8 cellular contexts compared by ENCODE assay signal in the genomic region with DNA sequence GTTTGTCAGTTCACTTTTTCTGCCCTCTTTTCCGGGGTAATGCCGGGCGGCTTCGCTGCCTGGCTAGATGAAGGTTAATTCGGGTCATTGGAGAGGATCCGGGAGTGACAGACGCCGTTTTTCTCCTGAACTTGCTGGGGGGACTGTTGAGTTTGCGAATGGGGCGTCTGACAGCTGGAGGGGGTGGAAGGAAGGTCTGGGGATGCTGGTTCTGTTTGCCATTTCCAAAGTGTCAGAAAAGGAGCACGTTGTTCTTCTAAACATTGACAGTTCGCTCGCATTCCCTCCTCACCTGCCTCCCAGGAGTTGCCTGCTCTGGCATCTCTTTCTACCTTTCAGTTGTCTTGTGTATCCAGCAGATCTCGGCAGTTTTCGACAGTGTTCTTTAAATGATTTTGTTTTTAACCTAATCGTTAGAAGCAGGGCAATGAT. TPM values are rescaled to one million over a fixed set of nuclear protein-coding genes. Genes with fewer than 3 reads are reported as not detected.
DNase-seq lines count a peak whose midpoint lies in the region; ATAC-seq, FAIRE-seq and TF ChIP-seq lines count a peak whose summit lies in the region.

No MANE protein-coding gene starts in this region.

- H3K27ac Mint-ChIP-seq in activated T-helper 1 cell treated with anti-CD3 and anti-CD28 coated beads, Interleukin-12 subunit alpha, Interleukin-12 subunit beta, Interleukin-2, Interleukin-4 antibody, amounts not matched to agents 30 ng/mL and 10 ng/mL and 1 ng/mL, durations not matched to agents 14 hours and 24 hours and 36 hours = peak overlapping the region; percentile 99

- H3K4me3 ChIP-seq in iPS-11a (ENCODE audit: low read depth, low read length) = peak overlapping the region; percentile 89
- H3K4me3 ChIP-seq in small intestine (ENCODE audit: low read depth in 1 of 2, low read length in 2 of 2) = peak overlapping the region; percentile 72 to 91

- peaks cover 2% of the 10 kb centered on the region for H3K27me3 Mint-ChIP-seq in activated T-helper 1 cell treated with anti-CD3 and anti-CD28 coated beads, Interleukin-12 subunit alpha, Interleukin-12 subunit beta, Interleukin-2, Interleukin-4 antibody, amounts not matched to agents 30 ng/mL and 10 ng/mL and 1 ng/mL, durations not matched to agents 14 hours and 24 hours and 36 hours (ENCODE audit: insufficient read depth)

- intact Hi-C loops in activated T-helper 1 cell treated with anti-CD3 and anti-CD28 coated beads, Interleukin-12 subunit alpha, Interleukin-12 subunit beta, Interleukin-2, Interleukin-4 antibody, amounts not matched to agents 30 ng/mL and 10 ng/mL and 1 ng/mL, durations not matched to agents 14 hours and 24 hours and 36 hours (cut with micrococcal nuclease) = loop anchor here (1.0 to 10.0 kb wide), 11 partner anchors 21 to 1591 kb away; partner anchors contain the start of genes EIF2A, ERICH6, GPR171 and MED12L

- no peaks in the 10 kb centered on the region for H3K27me3 ChIP-seq in small intestine (ENCODE audit: control insufficient read depth in 2 of 2, insufficient read depth in 2 of 2, low read length in 2 of 2)

- peak overlapping the region; percentile 93 for H3K27ac ChIP-seq in C4-2B
- H3K27ac ChIP-seq in small intestine (ENCODE audit: low read depth in 1 of 2, low read length in 1 of 2) = peak overlapping the region; percentile 97 to 99

- no peaks in the 10 kb centered on the region for H3K36me3 ChIP-seq in small intestine (ENCODE audit: control insufficient read depth in 2 of 2, insufficient read depth in 2 of 2, low read length in 2 of 2)

- H3K4me1 Mint-ChIP-seq in activated T-helper 1 cell treated with anti-CD3 and anti-CD28 coated beads, Interleukin-12 subunit alpha, Interleukin-12 subunit beta, Interleukin-2, Interleukin-4 antibody, amounts not matched to agents 30 ng/mL and 10 ng/mL and 1 ng/mL, durations not matched to agents 14 hours and 24 hours and 36 hours (ENCODE audit: low read depth) = peaks cover 85% of the 10 kb centered on the region

- H3K9me3 Mint-ChIP-seq in activated T-helper 1 cell treated with anti-CD3 and anti-CD28 coated beads, Interleukin-12 subunit alpha, Interleukin-12 subunit beta, Interleukin-2, Interleukin-4 antibody, amounts not matched to agents 30 ng/mL and 10 ng/mL and 1 ng/mL, durations not matched to agents 14 hours and 24 hours and 36 hours = no peaks in the 10 kb centered on the region

- H3K9me3 ChIP-seq in small intestine (ENCODE audit: control insufficient read depth, low read depth) = no peaks in the 10 kb centered on the region

- TF ChIP-seq CTCF in C4-2B (conservative IDR thresholded peaks at IDR 0.05) = no peak

- DNase-seq in activated T-helper 1 cell treated with anti-CD3 and anti-CD28 coated beads, Interleukin-12 subunit alpha, Interleukin-12 subunit beta, Interleukin-2, Interleukin-4 antibody, amounts not matched to agents 30 ng/mL and 10 ng/mL and 1 ng/mL, durations not matched to agents 14 hours and 24 hours and 36 hours (ENCODE audit: low spot score) = no peak
- no peak for DNase-seq in small intestine
- no peak for DNase-seq in RCC 7860 (ENCODE audit: low spot score)
- DNase-seq in NOMO-1 treated with dmso at 0.1 percent for 144 hours (lab: John Stamatoyannopoulos, UW; ENCODE audit: unreplicated experiment) = no peak

- H3K4me3 Mint-ChIP-seq in activated T-helper 1 cell treated with anti-CD3 and anti-CD28 coated beads, Interleukin-12 subunit alpha, Interleukin-12 subunit beta, Interleukin-2, Interleukin-4 antibody, amounts not matched to agents 30 ng/mL and 10 ng/mL and 1 ng/mL, durations not matched to agents 14 hours and 24 hours and 36 hours = peak overlapping the region; percentile 99

- peaks cover 4 to 11% of the 10 kb centered on the region in 2 donors for H3K4me1 ChIP-seq in small intestine (ENCODE audit: control insufficient read depth in 2 of 2, insufficient read depth in 1 of 2, low read depth in 1 of 2, low read length in 1 of 2)

- no peak for FAIRE-seq in small intestine (lab: Jason Lieb, UNC)
- no peak for FAIRE-seq in RCC 7860 (lab: Jason Lieb, UNC)

- 0 to 1% (median 0%) methylated on average over 16 of the region's 16 CpGs for WGBS in small intestine, 3 donors

- ATAC-seq in HG03196 (IDR thresholded peaks at IDR 0.05; ENCODE audit: unreplicated experiment) = peak; percentile 0
- ATAC-seq in activated CD4-positive, CD25-positive, alpha-beta regulatory T cell treated with anti-CD3 and anti-CD28 coated beads, Interleukin-2, amount 50 U/mL, for 24 hours = no peak

- peaks cover 36% of the 10 kb centered on the region for H3K36me3 Mint-ChIP-seq in activated T-helper 1 cell treated with anti-CD3 and anti-CD28 coated beads, Interleukin-12 subunit alpha, Interleukin-12 subunit beta, Interleukin-2, Interleukin-4 antibody, amounts not matched to agents 30 ng/mL and 10 ng/mL and 1 ng/mL, durations not matched to agents 14 hours and 24 hours and 36 hours (ENCODE audit: low read depth)

RNA-seq across cellular contexts. Expression of gene SELENOT, which starts 0.8 kb away (rescaled TPM):
- total RNA-seq in activated T-helper 1 cell treated with anti-CD3 and anti-CD28 coated beads, Interleukin-12 subunit alpha, Interleukin-12 subunit beta, Interleukin-2, Interleukin-4 antibody, amounts not matched to agents 30 ng/mL and 10 ng/mL and 1 ng/mL, durations not matched to agents 14 hours and 24 hours and 36 hours = 139 and 140 TPM in 2 replicates
- 10 to 100 TPM; 41.6 to 86.3 (median 68.6) TPM for polyA plus RNA-seq in small intestine

RNA-seq across cellular contexts. Expression of gene EIF2A, which starts 57.3 kb away (rescaled TPM):
- 122 TPM in 2 replicates for total RNA-seq in activated T-helper 1 cell treated with anti-CD3 and anti-CD28 coated beads, Interleukin-12 subunit alpha, Interleukin-12 subunit beta, Interleukin-2, Interleukin-4 antibody, amounts not matched to agents 30 ng/mL and 10 ng/mL and 1 ng/mL, durations not matched to agents 14 hours and 24 hours and 36 hours
- polyA plus RNA-seq in small intestine = 10 to 100 TPM; 65.1 to 96.2 (median 76.0) TPM

RNA-seq across cellular contexts. Expression of gene SERP1, which starts 57.6 kb away (rescaled TPM):
- total RNA-seq in activated T-helper 1 cell treated with anti-CD3 and anti-CD28 coated beads, Interleukin-12 subunit alpha, Interleukin-12 subunit beta, Interleukin-2, Interleukin-4 antibody, amounts not matched to agents 30 ng/mL and 10 ng/mL and 1 ng/mL, durations not matched to agents 14 hours and 24 hours and 36 hours = 96.0 and 102 TPM in 2 replicates
- polyA plus RNA-seq in small intestine = 100 to 1,000 TPM in 1 of 3 donors, 10 to 100 TPM in 2; 77.6 to 153 (median 92.6) TPM
